ENCODE assay signal across 8 cellular contexts in the genomic region with DNA sequence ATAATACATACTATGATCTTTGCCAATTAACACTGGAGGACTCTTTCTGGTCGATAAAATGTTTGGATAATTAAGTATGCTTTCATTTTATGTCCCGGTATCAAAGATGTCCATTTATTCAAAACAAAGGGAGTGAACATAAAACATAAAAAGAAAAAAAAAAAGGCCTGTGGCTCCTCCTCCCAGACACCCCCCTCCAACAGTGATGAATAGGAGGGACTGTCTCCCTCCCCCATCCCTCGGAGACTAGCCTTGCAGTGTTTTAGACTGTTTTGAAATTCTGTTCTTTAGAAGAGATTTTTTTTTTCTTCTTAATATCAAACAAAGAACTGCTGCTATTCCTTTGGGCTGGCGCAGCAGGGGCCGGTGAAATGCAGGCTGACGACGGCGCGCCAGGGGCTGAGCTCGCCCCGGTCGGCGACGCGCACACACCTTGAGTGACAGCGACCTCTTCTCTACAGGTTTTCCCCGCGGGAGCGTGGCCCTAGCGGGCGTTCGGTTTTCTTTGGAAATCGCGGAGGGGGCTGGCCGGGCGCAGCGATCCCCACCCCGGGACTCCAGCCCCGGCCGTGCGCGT. TPM values are rescaled to one million over a fixed set of nuclear protein-coding genes. Genes with fewer than 3 reads are reported as not detected.
DNase-seq lines count a peak whose midpoint lies in the region; ATAC-seq and TF ChIP-seq lines count a peak whose summit lies in the region.

Gene LANCL2, plus strand, starts transcription at position 235 of the 577 bp plus-strand sequence. CDS start 689 bp downstream, outside the sequence.

- peak within 1 kb of the TSS; percentile 98 for H3K27ac Mint-ChIP-seq in activated T-helper 1 cell treated with anti-CD3 and anti-CD28 coated beads, Interleukin-12 subunit alpha, Interleukin-12 subunit beta, Interleukin-2, Interleukin-4 antibody, amounts not matched to agents 30 ng/mL and 10 ng/mL and 1 ng/mL, durations not matched to agents 14 hours and 24 hours and 36 hours

- CTCF ChIA-PET in A673 (lab: Charles Lee) = interaction anchor here (0.6 to 1.0 kb wide), 2 partner anchors 110 to 173 kb away, joined by 3 read pairs; no protein-coding TSS in a partner anchor

- peaks cover 11% of the 10 kb centered on the region for H3K36me3 Mint-ChIP-seq in activated T-helper 1 cell treated with anti-CD3 and anti-CD28 coated beads, Interleukin-12 subunit alpha, Interleukin-12 subunit beta, Interleukin-2, Interleukin-4 antibody, amounts not matched to agents 30 ng/mL and 10 ng/mL and 1 ng/mL, durations not matched to agents 14 hours and 24 hours and 36 hours (ENCODE audit: low read depth)

- BruUV-seq in A673 (replicated peaks; lab: Mats Ljungman, UMichigan) = no TSS peak

- peaks cover 6% of the 10 kb centered on the region for H3K4me1 ChIP-seq in A673 (ENCODE audit: insufficient read depth, low read length, poor library complexity, severe bottlenecking)
- peaks cover 17% of the 10 kb centered on the region for H3K4me1 ChIP-seq in osteoblast (ENCODE audit: insufficient read depth, low read length)

- intact Hi-C loops in A673 (cut with micrococcal nuclease; ENCODE audit: unreplicated experiment) = no loop called here
- intact Hi-C loops in activated T-helper 1 cell treated with anti-CD3 and anti-CD28 coated beads, Interleukin-12 subunit alpha, Interleukin-12 subunit beta, Interleukin-2, Interleukin-4 antibody, amounts not matched to agents 30 ng/mL and 10 ng/mL and 1 ng/mL, durations not matched to agents 14 hours and 24 hours and 36 hours (cut with micrococcal nuclease) = loop anchor here (1.0 to 5.0 kb wide), 5 partner anchors 50 to 522 kb away; partner anchors contain the start of gene ZNF713

- H3K9me3 ChIP-seq in A673 (ENCODE audit: low read depth, low read length, poor library complexity, severe bottlenecking) (no peaks in the 10 kb centered on the region), osteoblast (ENCODE audit: low read depth, low read length) (no peaks in the 10 kb centered on the region)

- peaks cover 30% of the 10 kb centered on the region for H3K79me2 ChIP-seq in osteoblast (ENCODE audit: insufficient read depth, low read length)

- peaks cover 11% of the 10 kb centered on the region for H3K27me3 Mint-ChIP-seq in activated T-helper 1 cell treated with anti-CD3 and anti-CD28 coated beads, Interleukin-12 subunit alpha, Interleukin-12 subunit beta, Interleukin-2, Interleukin-4 antibody, amounts not matched to agents 30 ng/mL and 10 ng/mL and 1 ng/mL, durations not matched to agents 14 hours and 24 hours and 36 hours (ENCODE audit: insufficient read depth)

- H3K36me3 ChIP-seq in A673 (ENCODE audit: insufficient read depth, low read length, poor library complexity, severe bottlenecking) = no peaks in the 10 kb centered on the region
- no peaks in the 10 kb centered on the region for H3K36me3 ChIP-seq in osteoblast (ENCODE audit: insufficient read depth, low read length)

- TF ChIP-seq CTCF in A673 (conservative IDR thresholded peaks at IDR 0.05; ENCODE audit: low read depth, low read length) (no peak), osteoblast (IDR thresholded peaks at IDR 0.05; ENCODE audit: extremely low read depth, low read depth, low read length) (no peak)

- peak within 1 kb of the TSS; percentile 98 for H3K4me3 Mint-ChIP-seq in activated T-helper 1 cell treated with anti-CD3 and anti-CD28 coated beads, Interleukin-12 subunit alpha, Interleukin-12 subunit beta, Interleukin-2, Interleukin-4 antibody, amounts not matched to agents 30 ng/mL and 10 ng/mL and 1 ng/mL, durations not matched to agents 14 hours and 24 hours and 36 hours

- DNase-seq in A673 (ENCODE audit: low spot score) (no peak), NCI-H2227 (lab: John Stamatoyannopoulos, UW; ENCODE audit: unreplicated experiment) (peak; percentile 79), foreskin melanocyte (peak; percentile 40), osteoblast (ENCODE audit: insufficient read length, low spot score, missing footprints) (peak; percentile 91), KBM-7 (no peak)
- DNase-seq in activated T-helper 1 cell treated with anti-CD3 and anti-CD28 coated beads, Interleukin-12 subunit alpha, Interleukin-12 subunit beta, Interleukin-2, Interleukin-4 antibody, amounts not matched to agents 30 ng/mL and 10 ng/mL and 1 ng/mL, durations not matched to agents 14 hours and 24 hours and 36 hours (ENCODE audit: low spot score) = no peak

- H3K27ac ChIP-seq in A673 (ENCODE audit: low read depth, low read length, poor library complexity, severe bottlenecking) (peak within 1 kb of the TSS; percentile 100), osteoblast (ENCODE audit: low read depth, low read length) (peak within 1 kb of the TSS; percentile 99)

- H3K4me3 ChIP-seq in A673 (ENCODE audit: low read depth, low read length, poor library complexity, severe bottlenecking) = peak within 1 kb of the TSS; percentile 77
- H3K4me3 ChIP-seq in osteoblast (ENCODE audit: insufficient read depth, low read length) = peak within 1 kb of the TSS; percentile 100

- H2AFZ ChIP-seq in osteoblast (ENCODE audit: low read length) = peak within 1 kb of the TSS; percentile 97

- ATAC-seq in GM18519 (IDR thresholded peaks at IDR 0.05; ENCODE audit: low FRiP score, unreplicated experiment) = peak; percentile 27
- peak; percentile 23 for ATAC-seq in HG03039 (IDR thresholded peaks at IDR 0.05; ENCODE audit: unreplicated experiment)

- H4K20me1 ChIP-seq in osteoblast (ENCODE audit: insufficient read depth, low read length) = no peaks in the 10 kb centered on the region

- peak within 1 kb of the TSS; percentile 100 for H3K4me2 ChIP-seq in osteoblast (ENCODE audit: insufficient read depth, low read length)

- no peaks in the 10 kb centered on the region for H3K9me3 Mint-ChIP-seq in activated T-helper 1 cell treated with anti-CD3 and anti-CD28 coated beads, Interleukin-12 subunit alpha, Interleukin-12 subunit beta, Interleukin-2, Interleukin-4 antibody, amounts not matched to agents 30 ng/mL and 10 ng/mL and 1 ng/mL, durations not matched to agents 14 hours and 24 hours and 36 hours

- in situ Hi-C loops in KBM-7 (cut with MboI; ENCODE audit: low pct_unique_long_range_greater_than_20kb, low sequenced_read_pairs) = no loop called here

- no peaks in the 10 kb centered on the region for H3K27me3 ChIP-seq in A673 (replicated peaks; ENCODE audit: insufficient read depth, low read depth, low read length, poor library complexity)
- H3K27me3 ChIP-seq in osteoblast (ENCODE audit: insufficient read depth, low read length) = no peaks in the 10 kb centered on the region

- POLR2A ChIA-PET in A673 (lab: Charles Lee; ENCODE audit: low non-redundant PET) = no interaction called here

- H3K4me1 Mint-ChIP-seq in activated T-helper 1 cell treated with anti-CD3 and anti-CD28 coated beads, Interleukin-12 subunit alpha, Interleukin-12 subunit beta, Interleukin-2, Interleukin-4 antibody, amounts not matched to agents 30 ng/mL and 10 ng/mL and 1 ng/mL, durations not matched to agents 14 hours and 24 hours and 36 hours (ENCODE audit: low read depth) = peaks cover 19% of the 10 kb centered on the region

RNA-seq across cellular contexts. Expression of gene LANCL2, which starts in this region (rescaled TPM):
- total RNA-seq in A673 (2021) = 14.0 and 21.3 TPM in 2 replicates
- 11.0 TPM in 2 replicates for total RNA-seq in activated T-helper 1 cell treated with anti-CD3 and anti-CD28 coated beads, Interleukin-12 subunit alpha, Interleukin-12 subunit beta, Interleukin-2, Interleukin-4 antibody, amounts not matched to agents 30 ng/mL and 10 ng/mL and 1 ng/mL, durations not matched to agents 14 hours and 24 hours and 36 hours
- 17.4 and 19.2 TPM in 2 replicates for total RNA-seq in osteoblast

Comparison
In these comparisons a context has a peak if more than half of its experiments do, and no peak if none do; other contexts are left out.
1. DNase-seq: peak in NCI-H2227 (single experiment), foreskin melanocyte (single experiment) and osteoblast (single experiment); none in A673 (single experiment), activated T-helper 1 cell treated with anti-CD3 and anti-CD28 coated beads, Interleukin-12 subunit alpha, Interleukin-12 subunit beta, Interleukin-2, Interleukin-4 antibody, amounts not matched to agents 30 ng/mL and 10 ng/mL and 1 ng/mL, durations not matched to agents 14 hours and 24 hours and 36 hours (single experiment) and KBM-7 (single experiment).